ENCODE assay signal across 2 cellular contexts in the genomic region with DNA sequence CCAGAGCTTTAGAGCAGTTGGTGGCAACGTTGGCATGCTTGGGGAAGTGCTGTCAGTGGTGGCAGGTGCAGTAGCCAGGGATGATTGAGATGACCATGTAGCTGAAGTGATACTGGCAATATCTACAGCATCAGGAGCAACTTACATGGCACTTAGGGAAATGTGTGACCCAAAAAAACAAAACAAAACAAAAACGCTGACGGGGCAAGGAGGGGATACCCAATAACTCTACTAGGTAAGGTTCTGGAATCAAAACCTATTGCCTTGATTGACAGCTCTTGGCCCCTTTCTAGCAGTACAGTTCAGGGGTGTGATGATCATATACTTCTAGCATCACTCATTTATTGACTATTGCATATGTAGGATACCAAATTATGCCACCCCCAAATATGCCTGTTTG.
TF ChIP-seq lines count a peak whose summit lies in the region.

No MANE protein-coding gene starts in this region.

TF ChIP-seq in A549, 52 proteins besides CTCF, POLR2A, EP300 and RAD21:
- peak; percentile 20 for TF ChIP-seq MAFK (IDR thresholded peaks at IDR 0.05; ENCODE audit: partially characterized antibody)
- TF ChIP-seq, protein P1, sequence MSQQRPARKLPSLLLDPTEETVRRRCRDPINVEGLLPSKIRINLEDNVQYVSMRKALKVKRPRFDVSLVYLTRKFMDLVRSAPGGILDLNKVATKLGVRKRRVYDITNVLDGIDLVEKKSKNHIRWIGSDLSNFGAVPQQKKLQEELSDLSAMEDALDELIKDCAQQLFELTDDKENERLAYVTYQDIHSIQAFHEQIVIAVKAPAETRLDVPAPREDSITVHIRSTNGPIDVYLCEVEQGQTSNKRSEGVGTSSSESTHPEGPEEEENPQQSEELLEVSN (IDR thresholded peaks at IDR 0.05; ENCODE audit: borderline replicate concordance, low read depth): no peak

TF ChIP-seq in H1, 55 proteins besides CTCF, POLR2A, EP300 and RAD21:
- TF ChIP-seq SUZ12 (IDR thresholded peaks at IDR 0.05; ENCODE audit: low read length): no peak
- no peak for TF ChIP-seq SIX5 (IDR thresholded peaks at IDR 0.05; ENCODE audit: low read depth, low read length)
- no peak for TF ChIP-seq ASH2L (IDR thresholded peaks at IDR 0.05; ENCODE audit: low read length)
- 0 out of 2 replicates have a peak, but pooled peaks have one; percentile 5 for TF ChIP-seq MAFK (IDR thresholded peaks at IDR 0.05; ENCODE audit: low read depth, low read length)
- no peak for TF ChIP-seq SIRT6 (IDR thresholded peaks at IDR 0.05; ENCODE audit: low read length)
